Comparison of ENCODE assay signal across 14 cellular contexts in genomic region chr20:50523552-50524167, GRCh38. TPM values are rescaled to one million over a fixed set of nuclear protein-coding genes. Genes with fewer than 3 reads are reported as not detected.
DNase-seq lines count a peak whose midpoint lies in the region; ATAC-seq, FAIRE-seq and TF ChIP-seq lines count a peak whose summit lies in the region.
"Had no signal": no experiment of that assay in that cellular context is flagged by ENCODE, and none has a peak within 500 bp of the region (broad histone marks: within the 10 kb centered on the region; RNA-seq: fewer than 3 reads in every experiment).

No MANE protein-coding gene starts in this region.

- intact Hi-C loops in activated CD4-positive, alpha-beta T cell treated with anti-CD3 and anti-CD28 coated beads for 36 hours (cut with DNase I, micrococcal nuclease), result no loop called here
- intact Hi-C loops in activated T-helper 1 cell treated with anti-CD3 and anti-CD28 coated beads, Interleukin-12 subunit alpha, Interleukin-12 subunit beta, Interleukin-2, Interleukin-4 antibody, amounts not matched to agents 30 ng/mL and 10 ng/mL and 1 ng/mL, durations not matched to agents 14 hours and 24 hours and 36 hours (cut with micrococcal nuclease), result no loop called here

- no peaks in the 10 kb centered on the region for H3K36me3 ChIP-seq in neutrophil
- H3K36me3 ChIP-seq: neural progenitor cell had no signal

- peaks cover 78 to 87% of the 10 kb centered on the region in 2 experiments for H3K4me1 ChIP-seq in neutrophil (ENCODE audit: control insufficient read depth in 1 of 2, insufficient read depth in 1 of 2, low read depth in 1 of 2, low read length in 1 of 2)

- H3K9me3 Mint-ChIP-seq in activated CD4-positive, alpha-beta T cell treated with anti-CD3 and anti-CD28 coated beads for 36 hours (ENCODE audit: low read depth), result peaks cover 2% of the 10 kb centered on the region
- H3K9me3 Mint-ChIP-seq in activated T-helper 1 cell treated with anti-CD3 and anti-CD28 coated beads, Interleukin-12 subunit alpha, Interleukin-12 subunit beta, Interleukin-2, Interleukin-4 antibody, amounts not matched to agents 30 ng/mL and 10 ng/mL and 1 ng/mL, durations not matched to agents 14 hours and 24 hours and 36 hours, result no peaks in the 10 kb centered on the region
- H3K9me3 Mint-ChIP-seq: neural progenitor cell had no signal

- H3K27me3 ChIP-seq in neutrophil, result no peaks in the 10 kb centered on the region
- H3K27me3 ChIP-seq: neural progenitor cell had no signal

- TF ChIP-seq CTCF in neutrophil (IDR thresholded peaks at IDR 0.05), result no peak

- CTCF ChIA-PET in activated CD4-positive, alpha-beta T cell treated with anti-CD3 and anti-CD28 coated beads for 36 hours (lab: Charles Lee), result interaction anchor here (0.9 to 2.3 kb wide), 9 partner anchors 10 to 469 kb away, joined by 3 to 18 read pairs (median 4); no protein-coding TSS in a partner anchor

- no peak for DNase-seq in activated CD4-positive, alpha-beta T cell treated with anti-CD3 and anti-CD28 coated beads for 36 hours
- no peak for DNase-seq in activated CD4-positive, alpha-beta T cell treated with anti-CD3 and anti-CD28 coated beads for 48 hours
- DNase-seq in HTR-8/SVneo (ENCODE audit: insufficient read length, low spot score) (no peak), SIG-M5 (lab: John Stamatoyannopoulos, UW) (no peak), SK-N-DZ (ENCODE audit: low spot score) (no peak)
- DNase-seq in activated T-helper 1 cell treated with anti-CD3 and anti-CD28 coated beads, Interleukin-12 subunit alpha, Interleukin-12 subunit beta, Interleukin-2, Interleukin-4 antibody, amounts not matched to agents 30 ng/mL and 10 ng/mL and 1 ng/mL, durations not matched to agents 14 hours and 24 hours and 36 hours (ENCODE audit: low spot score), result no peak
- no peak for DNase-seq in activated CD4-positive, CD25-positive, alpha-beta regulatory T cell treated with anti-CD3 and anti-CD28 coated beads, Interleukin-2, amount 50 U/mL, for 72 hours
- DNase-seq: activated CD4-positive, alpha-beta T cell treated with anti-CD3 and anti-CD28 coated beads, Interleukin-2, amount 50 U/mL, for 48 hours; left cardiac atrium; MV-4-11; NCI-H526 treated with DMSO at 0.1 percent for 48 hours; SHP77 treated with DMSO at 0.1 percent for 48 hours had no signal

- H3K4me1 Mint-ChIP-seq in activated CD4-positive, alpha-beta T cell treated with anti-CD3 and anti-CD28 coated beads for 36 hours, result peaks cover 50% of the 10 kb centered on the region
- H3K4me1 Mint-ChIP-seq in activated T-helper 1 cell treated with anti-CD3 and anti-CD28 coated beads, Interleukin-12 subunit alpha, Interleukin-12 subunit beta, Interleukin-2, Interleukin-4 antibody, amounts not matched to agents 30 ng/mL and 10 ng/mL and 1 ng/mL, durations not matched to agents 14 hours and 24 hours and 36 hours (ENCODE audit: low read depth), result peaks cover 53% of the 10 kb centered on the region

- peak overlapping the region; percentile 76 for H3K27ac ChIP-seq in neutrophil
- H3K27ac ChIP-seq: neural progenitor cell had no signal

- no peaks in the 10 kb centered on the region for H3K27me3 Mint-ChIP-seq in activated CD4-positive, alpha-beta T cell treated with anti-CD3 and anti-CD28 coated beads for 36 hours
- H3K27me3 Mint-ChIP-seq in activated T-helper 1 cell treated with anti-CD3 and anti-CD28 coated beads, Interleukin-12 subunit alpha, Interleukin-12 subunit beta, Interleukin-2, Interleukin-4 antibody, amounts not matched to agents 30 ng/mL and 10 ng/mL and 1 ng/mL, durations not matched to agents 14 hours and 24 hours and 36 hours (ENCODE audit: insufficient read depth), result no peaks in the 10 kb centered on the region

- H3K36me3 Mint-ChIP-seq in activated CD4-positive, alpha-beta T cell treated with anti-CD3 and anti-CD28 coated beads for 36 hours (ENCODE audit: low read depth), result peaks cover 30% of the 10 kb centered on the region
- peaks cover 25% of the 10 kb centered on the region for H3K36me3 Mint-ChIP-seq in activated T-helper 1 cell treated with anti-CD3 and anti-CD28 coated beads, Interleukin-12 subunit alpha, Interleukin-12 subunit beta, Interleukin-2, Interleukin-4 antibody, amounts not matched to agents 30 ng/mL and 10 ng/mL and 1 ng/mL, durations not matched to agents 14 hours and 24 hours and 36 hours (ENCODE audit: low read depth)

- POLR2A ChIA-PET in activated CD4-positive, alpha-beta T cell treated with anti-CD3 and anti-CD28 coated beads for 36 hours (lab: Charles Lee), result interaction anchor here (0.6 to 1.4 kb wide), 5 partner anchors 15 to 414 kb away, joined by 3 to 5 read pairs (median 3); no protein-coding TSS in a partner anchor

- no peak overlapping the region for H3K4me3 Mint-ChIP-seq in activated CD4-positive, alpha-beta T cell treated with anti-CD3 and anti-CD28 coated beads for 36 hours
- peak overlapping the region; percentile 13 for H3K4me3 Mint-ChIP-seq in activated T-helper 1 cell treated with anti-CD3 and anti-CD28 coated beads, Interleukin-12 subunit alpha, Interleukin-12 subunit beta, Interleukin-2, Interleukin-4 antibody, amounts not matched to agents 30 ng/mL and 10 ng/mL and 1 ng/mL, durations not matched to agents 14 hours and 24 hours and 36 hours
- H3K4me3 Mint-ChIP-seq: neural progenitor cell had no signal

- H3K27ac Mint-ChIP-seq in activated CD4-positive, alpha-beta T cell treated with anti-CD3 and anti-CD28 coated beads for 36 hours, result peak overlapping the region; percentile 76
- peak overlapping the region; percentile 81 for H3K27ac Mint-ChIP-seq in activated T-helper 1 cell treated with anti-CD3 and anti-CD28 coated beads, Interleukin-12 subunit alpha, Interleukin-12 subunit beta, Interleukin-2, Interleukin-4 antibody, amounts not matched to agents 30 ng/mL and 10 ng/mL and 1 ng/mL, durations not matched to agents 14 hours and 24 hours and 36 hours
- H3K27ac Mint-ChIP-seq: neural progenitor cell had no signal

- ATAC-seq in activated CD4-positive, alpha-beta T cell treated with anti-CD3 and anti-CD28 coated beads for 36 hours, result no peak
- ATAC-seq: left cardiac atrium had no signal

- peak overlapping the region in 1 of 2 experiments; percentile 28 for H3K4me3 ChIP-seq in neutrophil (ENCODE audit: low read depth in 1 of 2, low read length in 1 of 2)
- H3K4me3 ChIP-seq: neural progenitor cell had no signal

- H3K9me3 ChIP-seq in neutrophil, result no peaks in the 10 kb centered on the region

- FAIRE-seq in HTR-8/SVneo (lab: Jason Lieb, UNC), result peak; percentile 36

RNA-seq across cellular contexts. Expression of gene PTPN1, which starts 13.5 kb away (rescaled TPM):
- total RNA-seq in activated CD4-positive, alpha-beta T cell treated with anti-CD3 and anti-CD28 coated beads for 36 hours, result 10 to 100 TPM; 79.0 to 92.8 TPM
- total RNA-seq in activated T-helper 1 cell treated with anti-CD3 and anti-CD28 coated beads, Interleukin-12 subunit alpha, Interleukin-12 subunit beta, Interleukin-2, Interleukin-4 antibody, amounts not matched to agents 30 ng/mL and 10 ng/mL and 1 ng/mL, durations not matched to agents 14 hours and 24 hours and 36 hours, result 60.0 and 60.5 TPM in 2 replicates
- polyA plus RNA-seq in SK-N-DZ (2014; cell fraction: cytosol; rRNA removed), result 45.0 and 50.5 TPM in 2 replicates
- 22.1 and 30.4 TPM in 2 replicates for polyA plus RNA-seq in SK-N-DZ (2014; cell fraction: nucleus; rRNA removed)
